16 cellular contexts compared by ENCODE assay signal in genomic region chr4:159435561-159436023, GRCh38.
DNase-seq lines count a peak whose midpoint lies in the region; ATAC-seq and TF ChIP-seq lines count a peak whose summit lies in the region.
"Had no signal": no experiment of that assay in that cellular context is flagged by ENCODE, and none has a peak within 500 bp of the region (broad histone marks: within the 10 kb centered on the region; RNA-seq: fewer than 3 reads in every experiment).

No MANE protein-coding gene starts in this region.

- ATAC-seq in HG03097 (IDR thresholded peaks at IDR 0.05; ENCODE audit: low FRiP score, unreplicated experiment) (peak; percentile 75), aorta (ENCODE audit: low FRiP score) (peak; percentile 56), HG03175 (IDR thresholded peaks at IDR 0.05; ENCODE audit: unreplicated experiment) (no peak)

- TF ChIP-seq POLR2A in breast epithelium (IDR thresholded peaks at IDR 0.05): no peak

- H3K36me3 ChIP-seq in breast epithelium (no peaks in the 10 kb centered on the region), aorta (ENCODE audit: control insufficient read depth in 1 of 2, insufficient read depth in 2 of 2, low read length in 1 of 2) (no peaks in the 10 kb centered on the region)

- H3K27ac ChIP-seq in breast epithelium (no peak overlapping the region), aorta (ENCODE audit: low read depth in 1 of 2, low read length in 2 of 2) (peak overlapping the region; percentile 33 to 57)

- BruUV-seq in MCF 10A (replicated peaks; lab: Mats Ljungman, UMichigan): no TSS peak

- CTCF ChIA-PET in MCF 10A (lab: Yijun Ruan, JAX): interaction anchor here (0.6 kb wide), 1 partner anchor 94 kb away, joined by 3 read pairs; no protein-coding TSS in a partner anchor

- H3K27me3 Mint-ChIP-seq in MCF 10A (ENCODE audit: insufficient read depth, unreplicated experiment) (no peaks in the 10 kb centered on the region), progenitor cell of endocrine pancreas (no peaks in the 10 kb centered on the region)

- intact Hi-C loops in MCF 10A (cut with micrococcal nuclease): no loop called here
- intact Hi-C loops in breast epithelium (cut with DNase I; ENCODE audit: low total_unique reads): no loop called here
- intact Hi-C loops in aorta (cut with DNase I): no loop called here

- H3K4me1 ChIP-seq in breast epithelium (no peaks in the 10 kb centered on the region), aorta (ENCODE audit: control insufficient read depth in 1 of 2, insufficient read depth in 2 of 2, low read length in 2 of 2) (peaks cover 0 to 6% of the 10 kb centered on the region in 2 donors)

- H3K27ac Mint-ChIP-seq in MCF 10A (ENCODE audit: low read depth, unreplicated experiment) (peak overlapping the region; percentile 80), progenitor cell of endocrine pancreas (no peak overlapping the region)

- H3K4me3 ChIP-seq in breast epithelium (no peak overlapping the region), astrocyte of the spinal cord (ENCODE audit: low read depth, low read length) (no peak overlapping the region), aorta (ENCODE audit: low read length in 2 of 2) (no peak overlapping the region)

- no peak for TF ChIP-seq CTCF in MCF 10A (IDR thresholded peaks at IDR 0.05; ENCODE audit: unreplicated experiment)
- TF ChIP-seq CTCF in breast epithelium (IDR thresholded peaks at IDR 0.05): no peak
- TF ChIP-seq CTCF in astrocyte of the spinal cord (IDR thresholded peaks at IDR 0.05; ENCODE audit: low read depth, low read length): no peak
- TF ChIP-seq CTCF in progenitor cell of endocrine pancreas (IDR thresholded peaks at IDR 0.05; ENCODE audit: unreplicated experiment): no peak

- no peaks in the 10 kb centered on the region for H3K9me3 Mint-ChIP-seq in MCF 10A (ENCODE audit: unreplicated experiment)
- no peaks in the 10 kb centered on the region for H3K9me3 Mint-ChIP-seq in progenitor cell of endocrine pancreas (ENCODE audit: low read depth)

- no peaks in the 10 kb centered on the region for H3K9me3 ChIP-seq in breast epithelium
- no peaks in the 10 kb centered on the region for H3K9me3 ChIP-seq in aorta (ENCODE audit: control insufficient read depth, low read length)

- H3K4me1 Mint-ChIP-seq in MCF 10A (ENCODE audit: insufficient read depth, unreplicated experiment) (peaks cover 17% of the 10 kb centered on the region), progenitor cell of endocrine pancreas (ENCODE audit: low read depth) (no peaks in the 10 kb centered on the region)

- WGBS in aorta, 2 donors: 4 to 9% methylated on average over 3 of the region's 3 CpGs

- POLR2A ChIA-PET in MCF 10A (lab: Yijun Ruan, JAX): interaction anchor here (0.5 to 1.8 kb wide), 4 partner anchors 14 to 208 kb away, joined by 3 to 14 read pairs (median 4); no protein-coding TSS in a partner anchor

- DNase-seq in MCF 10A (ENCODE audit: unreplicated experiment): no peak
- DNase-seq in breast epithelium (ENCODE audit: low spot score in 2 of 2): no peak
- DNase-seq in astrocyte of the spinal cord (ENCODE audit: low read depth, low spot score): peak; percentile 54
- DNase-seq in aorta: no peak
- DNase-seq in NCI-H2081 (lab: John Stamatoyannopoulos, UW): no peak
- no peak for DNase-seq in progenitor cell of endocrine pancreas (ENCODE audit: low spot score, unreplicated experiment)
- DNase-seq: activated gamma-delta T cell treated with Interleukin-2 at 50 U/mL for 16 hours; cerebellar nuclear complex; DMS79; KG1; NCI-H187; NK-92 treated with Interleukin-12 subunit alpha and Interleukin-12 subunit beta, amount 100 ng/mL, for 24 hours; stimulated activated CD4-positive, alpha-beta T cell treated with anti-CD3 and anti-CD28 coated beads, Interleukin-4, amount 100 ng/mL, for 1 hour; stimulated activated naive CD4-positive, alpha-beta T cell had no signal

- in situ Hi-C loops in astrocyte of the spinal cord (cut with HindIII; ENCODE audit: low sequenced_read_pairs): no loop called here

- H3K27me3 ChIP-seq in breast epithelium (no peaks in the 10 kb centered on the region), aorta (ENCODE audit: control insufficient read depth in 1 of 2, insufficient read depth in 2 of 2, low read length in 1 of 2) (no peaks in the 10 kb centered on the region)

- H3K4me3 Mint-ChIP-seq in MCF 10A (ENCODE audit: unreplicated experiment) (no peak overlapping the region), progenitor cell of endocrine pancreas (ENCODE audit: low read depth) (no peak overlapping the region)

- H3K36me3 Mint-ChIP-seq in MCF 10A (ENCODE audit: insufficient read depth, unreplicated experiment): peaks cover 3% of the 10 kb centered on the region
- no peaks in the 10 kb centered on the region for H3K36me3 Mint-ChIP-seq in progenitor cell of endocrine pancreas (ENCODE audit: insufficient read depth)

Comparison
In these comparisons a context has a peak if more than half of its experiments do, and no peak if none do; other contexts are left out.
1. H3K27ac ChIP-seq: peak in aorta (2 of 2); none in breast epithelium (0 of 2).